ENCODE assay signal across 22 cellular contexts in the genomic region with DNA sequence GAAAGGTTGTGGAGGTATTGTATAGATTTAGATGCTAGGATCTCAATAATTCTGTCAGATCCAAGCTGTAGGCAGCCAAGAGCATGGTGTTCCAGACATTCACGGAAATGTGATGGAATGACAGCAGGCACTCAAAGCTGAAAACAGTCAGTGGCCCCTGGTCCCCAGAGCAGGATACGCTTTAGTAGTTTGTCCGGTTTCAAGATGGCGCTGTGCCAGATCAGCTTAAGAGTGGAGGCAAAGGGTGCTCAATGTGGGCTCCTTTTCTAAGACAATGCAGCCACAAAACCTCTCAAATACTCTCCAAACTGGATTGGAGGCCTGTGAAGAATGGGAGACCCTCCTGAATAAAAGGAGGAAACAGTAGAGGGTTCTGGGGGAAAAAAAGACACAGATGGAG.
DNase-seq lines count a peak whose midpoint lies in the region; ATAC-seq, FAIRE-seq and TF ChIP-seq lines count a peak whose summit lies in the region.
"Had no signal": no experiment of that assay in that cellular context is flagged by ENCODE, and none has a peak within 500 bp of the region (broad histone marks: within the 10 kb centered on the region; RNA-seq: fewer than 3 reads in every experiment).

No MANE protein-coding gene starts in this region.

- H2AFZ ChIP-seq in IMR-90 (replicated peaks; ENCODE audit: low read length, poor library complexity), result no peak overlapping the region
- no peak overlapping the region for H2AFZ ChIP-seq in H1 (ENCODE audit: low read length)

- H3K56ac ChIP-seq in IMR-90 (ENCODE audit: extremely low read depth, insufficient read depth, low read length) (no peak overlapping the region), H1 (replicated peaks; ENCODE audit: insufficient read length, low read depth, low read length) (no peak overlapping the region)

- no peak for FAIRE-seq in H1 (lab: Jason Lieb, UNC)
- no peak for FAIRE-seq in RCC 7860 (lab: Jason Lieb, UNC)
- FAIRE-seq: K562 had no signal

- H2BK120ac ChIP-seq in IMR-90 (ENCODE audit: low read depth, low read length) (no peak overlapping the region), H1 (replicated peaks; ENCODE audit: low read depth, low read length) (no peak overlapping the region)

- no peak overlapping the region for H2BK20ac ChIP-seq in IMR-90 (ENCODE audit: low read depth, low read length)
- no peak overlapping the region for H2BK20ac ChIP-seq in H1 (ENCODE audit: low read length)

- H3K27me3 ChIP-seq in IMR-90 (ENCODE audit: control insufficient read depth, insufficient read depth, low read length), result no peaks in the 10 kb centered on the region
- H3K27me3 ChIP-seq in H1 (replicated peaks in 1 of 4; ENCODE audit: control insufficient read depth in 3 of 4, extremely low read depth in 1 of 4, insufficient read depth in 3 of 4, low read length in 3 of 4), result no peaks in the 10 kb centered on the region
- H3K27me3 ChIP-seq: BLaER1 treated with 17β-estradiol and CSF1 and Interleukin-3, amounts not matched to agents 10 nM and 100 nM; heart right ventricle; MG63; tibial nerve had no signal

- TF ChIP-seq RAD21 in IMR-90 (IDR thresholded peaks at IDR 0.05; ENCODE audit: low read length), result no peak
- no peak for TF ChIP-seq RAD21 in H1 (IDR thresholded peaks at IDR 0.05 in 1 of 2, conservative IDR thresholded peaks at IDR 0.05 in 1 of 2; ENCODE audit: low read depth in 2 of 2, low read length in 2 of 2)

- no peak overlapping the region for H2BK12ac ChIP-seq in H1 (ENCODE audit: low read depth, low read length)

- 100% methylated on average over 1 of the region's 4 CpGs; no CpG with 5 or more reads in 1 of the 2 experiments for WGBS in IMR-90 (ENCODE audit: extremely low coverage in 2 of 2, insufficient read length in 1 of 2), 2 experiments
- 86% methylated on average over 4 of the region's 4 CpGs; no CpG with 5 or more reads in 1 of the 2 experiments for WGBS in H1 (ENCODE audit: extremely low coverage in 1 of 2, insufficient coverage in 1 of 2, insufficient read length in 1 of 2, insufficient replicate concordance in 2 of 2, low coverage in 1 of 2, low lambda C conversion rate in 2 of 2, missing lambda C conversion rate in 1 of 2), 2 experiments

- H3K4me3 Mint-ChIP-seq in Calu3 (ENCODE audit: low read depth, unreplicated experiment), result no peak overlapping the region
- H3K4me3 Mint-ChIP-seq: activated CD4-positive, alpha-beta T cell treated with anti-CD3 and anti-CD28 coated beads, Interleukin-2, amount 10 ng/mL, durations not matched to agents 24 days and 14 days; activated T-cell treated with anti-CD3 and anti-CD28 coated beads, Interleukin-2, amount 50 U/mL, for 24 hours; mesothelial cell of epicardium; natural killer cell treated with Interleukin-12 subunit alpha and Interleukin-12 subunit beta and Interleukin-15 and Interleukin-18, amount 100 ng/mL, for 72 hours had no signal

- peaks cover 5% of the 10 kb centered on the region for H3K36me3 Mint-ChIP-seq in Calu3 (ENCODE audit: insufficient read depth, unreplicated experiment)
- H3K36me3 Mint-ChIP-seq: natural killer cell treated with Interleukin-12 subunit alpha and Interleukin-12 subunit beta and Interleukin-15 and Interleukin-18, amount 100 ng/mL, for 72 hours had no signal

- dilution Hi-C loops in IMR-90 (cut with HindIII; ENCODE audit: low sequenced_read_pairs, unreplicated experiment), result no loop called here

- TF ChIP-seq POLR2A in IMR-90 (IDR thresholded peaks at IDR 0.05; ENCODE audit: low read depth, low read length), result no peak
- no peak for TF ChIP-seq POLR2A in H1 (IDR thresholded peaks at IDR 0.05; ENCODE audit: control extremely low read depth in 1 of 2, low read depth in 2 of 2, low read length in 2 of 2)

- no peak overlapping the region for H4K91ac ChIP-seq in IMR-90 (ENCODE audit: insufficient read depth, low read depth, low read length)
- H4K91ac ChIP-seq in H1 (replicated peaks; ENCODE audit: insufficient read length, low read length), result no peak overlapping the region

- ATAC-seq in IMR-90 (ENCODE audit: low read depth) (no peak), HG03565 (IDR thresholded peaks at IDR 0.05; ENCODE audit: unreplicated experiment) (no peak)
- ATAC-seq: K562; natural killer cell treated with Interleukin-12 subunit alpha and Interleukin-12 subunit beta and Interleukin-15 and Interleukin-18, amount 100 ng/mL, for 72 hours had no signal

- H3K4me3 ChIP-seq in IMR-90 (ENCODE audit: insufficient read depth, low read depth, low read length), result no peak overlapping the region
- no peak overlapping the region for H3K4me3 ChIP-seq in H1 (ENCODE audit: extremely low read depth in 1 of 4, insufficient read depth in 2 of 4, low read depth in 3 of 4, low read length in 4 of 4)
- H3K4me3 ChIP-seq: BLaER1 treated with 17β-estradiol and CSF1 and Interleukin-3, amounts not matched to agents 10 nM and 100 nM; heart right ventricle; K562; MG63; tibial nerve had no signal

- H3K4ac ChIP-seq in IMR-90 (ENCODE audit: low read depth, low read length) (no peak overlapping the region), H1 (replicated peaks; ENCODE audit: insufficient read length, low read depth, low read length) (no peak overlapping the region)

- H3K79me2 ChIP-seq in H1 (ENCODE audit: control insufficient read depth in 1 of 2, insufficient read depth in 2 of 2, low read length in 2 of 2), result no peaks in the 10 kb centered on the region

- peak overlapping the region; percentile 70 for H3K27ac Mint-ChIP-seq in Calu3 (ENCODE audit: unreplicated experiment)
- H3K27ac Mint-ChIP-seq: activated CD4-positive, alpha-beta T cell treated with anti-CD3 and anti-CD28 coated beads, Interleukin-2, amount 10 ng/mL, durations not matched to agents 24 days and 14 days; activated T-cell treated with anti-CD3 and anti-CD28 coated beads, Interleukin-2, amount 50 U/mL, for 24 hours; mesothelial cell of epicardium; natural killer cell treated with Interleukin-12 subunit alpha and Interleukin-12 subunit beta and Interleukin-15 and Interleukin-18, amount 100 ng/mL, for 72 hours had no signal

- no peak overlapping the region for H3K23ac ChIP-seq in IMR-90 (ENCODE audit: low read depth, low read length)
- H3K23ac ChIP-seq in H1 (ENCODE audit: insufficient read length), result no peak overlapping the region

- no peaks in the 10 kb centered on the region for H3K9me3 ChIP-seq in IMR-90 (ENCODE audit: control insufficient read depth, insufficient read depth, low read length)
- no peaks in the 10 kb centered on the region for H3K9me3 ChIP-seq in H1 (ENCODE audit: insufficient read depth in 2 of 2, low read depth in 1 of 2, low read length in 1 of 2)
- H3K9me3 ChIP-seq: BLaER1 treated with 17β-estradiol and CSF1 and Interleukin-3, amounts not matched to agents 10 nM and 100 nM; MG63 had no signal

- no peaks in the 10 kb centered on the region for H3K23me2 ChIP-seq in H1 (ENCODE audit: low read depth, low read length)

- BruUV-seq in Calu3 (replicated peaks; lab: Mats Ljungman, UMichigan) (no TSS peak), IMR-90 (replicated peaks; lab: Mats Ljungman, UMichigan) (no TSS peak)

- H3K4me1 Mint-ChIP-seq in Calu3 (ENCODE audit: low read depth, unreplicated experiment), result peaks cover 35% of the 10 kb centered on the region
- H3K4me1 Mint-ChIP-seq: activated CD4-positive, alpha-beta T cell treated with anti-CD3 and anti-CD28 coated beads, Interleukin-2, amount 10 ng/mL, durations not matched to agents 24 days and 14 days; mesothelial cell of epicardium had no signal

- H3K9ac ChIP-seq in IMR-90 (ENCODE audit: low read depth, low read length), result no peak overlapping the region
- no peak overlapping the region for H3K9ac ChIP-seq in H1 (replicated peaks in 1 of 4; ENCODE audit: extremely low read depth in 1 of 4, low read depth in 3 of 4, low read length in 3 of 4)
- H3K9ac ChIP-seq: BLaER1 treated with 17β-estradiol and CSF1 and Interleukin-3, amounts not matched to agents 10 nM and 100 nM had no signal

- H3K14ac ChIP-seq in IMR-90 (replicated peaks; ENCODE audit: low read depth, low read length), result no peak overlapping the region
- H3K14ac ChIP-seq in H1 (ENCODE audit: insufficient read length), result no peak overlapping the region

- no peaks in the 10 kb centered on the region for H3K27me3 Mint-ChIP-seq in Calu3 (ENCODE audit: unreplicated experiment)
- H3K27me3 Mint-ChIP-seq: activated CD4-positive, alpha-beta T cell treated with anti-CD3 and anti-CD28 coated beads, Interleukin-2, amount 10 ng/mL, durations not matched to agents 24 days and 14 days; natural killer cell treated with Interleukin-12 subunit alpha and Interleukin-12 subunit beta and Interleukin-15 and Interleukin-18, amount 100 ng/mL, for 72 hours had no signal

- H2BK5ac ChIP-seq in IMR-90 (ENCODE audit: low read depth, low read length, poor library complexity, severe bottlenecking) (no peak overlapping the region), H1 (ENCODE audit: low read depth, low read length) (no peak overlapping the region)

- TF ChIP-seq CTCF in Calu3 (IDR thresholded peaks at IDR 0.05; ENCODE audit: unreplicated experiment) (no peak), IMR-90 (conservative IDR thresholded peaks at IDR 0.05; ENCODE audit: low read depth, low read length) (no peak), H1 (IDR thresholded peaks at IDR 0.05; ENCODE audit: control extremely low read depth in 1 of 3, insufficient read depth in 1 of 3, low read depth in 1 of 3, low read length in 3 of 3) (no peak)

- H2AK5ac ChIP-seq in IMR-90 (ENCODE audit: low read depth, low read length) (peak overlapping the region; percentile 69; the same call in 1 of the 2 replicates), H1 (ENCODE audit: low read depth, low read length) (no peak overlapping the region)

- H3K36me3 ChIP-seq in IMR-90 (ENCODE audit: control insufficient read depth, insufficient read depth, low read length), result no peaks in the 10 kb centered on the region
- no peaks in the 10 kb centered on the region for H3K36me3 ChIP-seq in H1 (ENCODE audit: control insufficient read depth in 2 of 4, insufficient read depth in 4 of 4, low read length in 3 of 4)
- H3K36me3 ChIP-seq: BLaER1 treated with 17β-estradiol and CSF1 and Interleukin-3, amounts not matched to agents 10 nM and 100 nM; heart right ventricle; MG63; tibial nerve; WERI-Rb-1 had no signal

- POLR2A ChIA-PET in IMR-90 (lab: Charles Lee; ENCODE audit: unreplicated experiment) (no interaction called here), H1 (lab: Charles Lee; ENCODE audit: partially characterized antibody) (no interaction called here)

- H3K9me1 ChIP-seq in IMR-90 (ENCODE audit: insufficient read depth, low read length), result no peaks in the 10 kb centered on the region

- H4K20me1 ChIP-seq in IMR-90 (ENCODE audit: insufficient read depth, low read length) (no peaks in the 10 kb centered on the region), H1 (replicated peaks in 1 of 2; ENCODE audit: control insufficient read depth in 1 of 2, insufficient read depth in 2 of 2, low read length in 2 of 2) (no peaks in the 10 kb centered on the region)
- H4K20me1 ChIP-seq: BLaER1 treated with 17β-estradiol and CSF1 and Interleukin-3, amounts not matched to agents 10 nM and 100 nM had no signal

- no peak overlapping the region for H3K27ac ChIP-seq in IMR-90 (ENCODE audit: insufficient read depth, low read length)
- no peak overlapping the region for H3K27ac ChIP-seq in H1 (ENCODE audit: low read depth, low read length)
- H3K27ac ChIP-seq: BLaER1 treated with 17β-estradiol and CSF1 and Interleukin-3, amounts not matched to agents 10 nM and 100 nM; heart right ventricle; tibial nerve; WERI-Rb-1 had no signal

- H3K79me1 ChIP-seq in IMR-90 (ENCODE audit: low read depth in 1 of 2, low read length in 2 of 2) (no peaks in the 10 kb centered on the region), H1 (ENCODE audit: low read depth, low read length) (no peaks in the 10 kb centered on the region)

- no peaks in the 10 kb centered on the region for H3K4me1 ChIP-seq in IMR-90 (ENCODE audit: control insufficient read depth, insufficient read depth, low read length)
- no peaks in the 10 kb centered on the region for H3K4me1 ChIP-seq in H1 (replicated peaks in 1 of 4; ENCODE audit: control insufficient read depth in 3 of 4, insufficient read depth in 4 of 4, low read length in 3 of 4)
- H3K4me1 ChIP-seq: tibial nerve had no signal

- no peak overlapping the region; the same call in 1 of the 2 replicates for H4K5ac ChIP-seq in IMR-90 (ENCODE audit: low read depth, low read length)
- H4K5ac ChIP-seq in H1 (ENCODE audit: insufficient read length, low read depth, low read length), result no peak overlapping the region

- H4K8ac ChIP-seq in IMR-90 (ENCODE audit: low read depth in 2 of 2, low read length in 2 of 2) (no peak overlapping the region), H1 (ENCODE audit: extremely low read depth, insufficient read depth, low read length) (no peak overlapping the region)

- CTCF ChIA-PET in Calu3 (lab: Charles Lee) (interaction anchor here (0.9 to 1.5 kb wide), 3 partner anchors 10 to 94 kb away, joined by 3 to 4 read pairs (median 3); no protein-coding TSS in a partner anchor), IMR-90 (lab: Yijun Ruan, JAX) (interaction anchor here (0.6 to 1.2 kb wide), 2 partner anchors 291 to 872 kb away, joined by 3 to 6 read pairs; no protein-coding TSS in a partner anchor), H1 (lab: Charles Lee; ENCODE audit: partially characterized antibody) (interaction anchor here (0.5 to 1.8 kb wide), 15 partner anchors 9 to 913 kb away, joined by 3 to 11 read pairs (median 3); no protein-coding TSS in a partner anchor)

- TF ChIP-seq EP300 in H1 (IDR thresholded peaks at IDR 0.05; ENCODE audit: borderline replicate concordance in 1 of 2, low read depth in 2 of 2, low read length in 2 of 2), result no peak

- no peak overlapping the region for H2BK15ac ChIP-seq in IMR-90 (ENCODE audit: low read depth, low read length)
- H2BK15ac ChIP-seq in H1 (ENCODE audit: low read length), result no peak overlapping the region

- no peak overlapping the region for H2AK9ac ChIP-seq in IMR-90 (replicated peaks; ENCODE audit: low read depth, low read length, poor library complexity)

- peak; percentile 34 for DNase-seq in Calu3
- no peak for DNase-seq in IMR-90
- DNase-seq in H1 (ENCODE audit: low read depth in 1 of 2, low spot score in 2 of 2), result no peak
- DNase-seq in mucosa of gallbladder (ENCODE audit: low spot score), result peak; percentile 44
- DNase-seq in inferior parietal cortex (ENCODE audit: extremely low spot score), result no peak
- DNase-seq in RCC 7860 (ENCODE audit: low spot score), result no peak
- DNase-seq: activated CD4-positive, alpha-beta T cell treated with anti-CD3 and anti-CD28 coated beads, Interleukin-2, amount 10 ng/mL, durations not matched to agents 24 days and 14 days; activated naive CD4-positive, alpha-beta T cell; activated T-cell treated with anti-CD3 and anti-CD28 coated beads, Interleukin-2, amount 50 U/mL, for 24 hours; effector memory CD4-positive, alpha-beta T cell; MG63; NCI-H82; SHP77; T1000; WERI-Rb-1 had no signal

- H3K18ac ChIP-seq in IMR-90 (ENCODE audit: low read depth, low read length) (peak overlapping the region; percentile 72; the same call in 1 of the 2 replicates), H1 (ENCODE audit: extremely low read depth, low read length) (0 out of 2 replicates have a peak overlapping the region, but pooled peaks have one; percentile 2)

- intact Hi-C loops in Calu3 (cut with micrococcal nuclease; ENCODE audit: unreplicated experiment), result loop anchor here (1.0 to 10.0 kb wide), 4 partner anchors 69 to 293 kb away; a partner anchor contains a TSS
- intact Hi-C loops in IMR-90 (cut with micrococcal nuclease), result loop anchor here (1.0 kb wide), 2 partner anchors 302 to 1138 kb away; no protein-coding TSS in a partner anchor

- H3K4me2 ChIP-seq in IMR-90 (ENCODE audit: low read depth, low read length) (no peak overlapping the region), H1 (ENCODE audit: insufficient read depth in 1 of 2, low read depth in 2 of 2, low read length in 2 of 2) (no peak overlapping the region)

- in situ Hi-C loops in IMR-90 (cut with MboI; ENCODE audit: low sequenced_read_pairs), result loop anchor here (10.0 kb wide), 1 partner anchor 1135 kb away; no protein-coding TSS in a partner anchor

- H3K9me3 Mint-ChIP-seq in Calu3 (ENCODE audit: low read depth, unreplicated experiment), result peaks cover 5% of the 10 kb centered on the region
- H3K9me3 Mint-ChIP-seq: activated CD4-positive, alpha-beta T cell treated with anti-CD3 and anti-CD28 coated beads, Interleukin-2, amount 10 ng/mL, durations not matched to agents 24 days and 14 days; activated T-cell treated with anti-CD3 and anti-CD28 coated beads, Interleukin-2, amount 50 U/mL, for 24 hours; natural killer cell treated with Interleukin-12 subunit alpha and Interleukin-12 subunit beta and Interleukin-15 and Interleukin-18, amount 100 ng/mL, for 72 hours had no signal

Comparison
In these comparisons a context has a peak if more than half of its experiments do, and no peak if none do; other contexts are left out.
1. DNase-seq: peak in Calu3 (single experiment) and mucosa of gallbladder (single experiment); none in IMR-90 (single experiment), H1 (0 of 2), inferior parietal cortex (single experiment) and RCC 7860 (single experiment).